ENCODE assay signal across 23 cellular contexts in genomic region chr11:112553340-112553739, GRCh38.
DNase-seq lines count a peak whose midpoint lies in the region; ATAC-seq and TF ChIP-seq lines count a peak whose summit lies in the region.
"Had no signal": no experiment of that assay in that cellular context is flagged by ENCODE, and none has a peak within 500 bp of the region (broad histone marks: within the 10 kb centered on the region; RNA-seq: fewer than 3 reads in every experiment).

No MANE protein-coding gene starts in this region.

- WGBS in SK-N-SH (ENCODE audit: low lambda C conversion rate): 52% methylated on average over 2 of the region's 2 CpGs
- 60% methylated on average over 1 of the region's 2 CpGs; no CpG with 5 or more reads in 1 of the 2 experiments for WGBS in IMR-90 (ENCODE audit: extremely low coverage in 2 of 2, insufficient read length in 1 of 2), 2 experiments

- TF ChIP-seq POLR2A in IMR-90 (IDR thresholded peaks at IDR 0.05; ENCODE audit: low read depth, low read length): no peak

- dilution Hi-C loops in IMR-90 (cut with HindIII; ENCODE audit: low sequenced_read_pairs, unreplicated experiment): no loop called here

- no peak overlapping the region for H3K56ac ChIP-seq in IMR-90 (ENCODE audit: extremely low read depth, insufficient read depth, low read length)

- H3K23ac ChIP-seq in IMR-90 (ENCODE audit: low read depth, low read length): no peak overlapping the region

- H3K4me2 ChIP-seq in SK-N-SH: no peak overlapping the region
- no peak overlapping the region for H3K4me2 ChIP-seq in IMR-90 (ENCODE audit: low read depth, low read length)
- H3K4me2 ChIP-seq: BLaER1 had no signal

- H3K9ac ChIP-seq in SK-N-SH (no peak overlapping the region), IMR-90 (ENCODE audit: low read depth, low read length) (no peak overlapping the region)
- H3K9ac ChIP-seq: BLaER1 had no signal

- H2AK5ac ChIP-seq in IMR-90 (ENCODE audit: low read depth, low read length): no peak overlapping the region

- TF ChIP-seq CTCF in SK-N-SH (IDR thresholded peaks at IDR 0.05) (no peak), IMR-90 (conservative IDR thresholded peaks at IDR 0.05; ENCODE audit: low read depth, low read length) (no peak)

- ATAC-seq in SK-N-SH treated with all-trans-retinoic acid at 6 μM for 48 hours (no peak), IMR-90 (ENCODE audit: low read depth) (no peak), GM21367 (IDR thresholded peaks at IDR 0.05; ENCODE audit: unreplicated experiment) (no peak)
- ATAC-seq: GM12878 had no signal

- no peak overlapping the region for H3K4ac ChIP-seq in IMR-90 (ENCODE audit: low read depth, low read length)

- no peak overlapping the region for H3K27ac ChIP-seq in SK-N-SH (ENCODE audit: low read depth in 2 of 2, low read length in 1 of 2)
- H3K27ac ChIP-seq in IMR-90 (ENCODE audit: insufficient read depth, low read length): no peak overlapping the region
- H3K27ac ChIP-seq: BLaER1 had no signal

- H3K9me2 ChIP-seq in SK-N-SH: no peaks in the 10 kb centered on the region

- no peaks in the 10 kb centered on the region for H3K9me3 ChIP-seq in SK-N-SH
- no peaks in the 10 kb centered on the region for H3K9me3 ChIP-seq in IMR-90 (ENCODE audit: control insufficient read depth, insufficient read depth, low read length)
- no peaks in the 10 kb centered on the region for H3K9me3 ChIP-seq in MG63
- H3K9me3 ChIP-seq: BE2C, BLaER1 had no signal

- H3K9me1 ChIP-seq in IMR-90 (ENCODE audit: insufficient read depth, low read length): no peaks in the 10 kb centered on the region

- in situ Hi-C loops in IMR-90 (cut with MboI; ENCODE audit: low sequenced_read_pairs): no loop called here

- no TSS peak for BruUV-seq in IMR-90 (replicated peaks; lab: Mats Ljungman, UMichigan)

- H3F3A ChIP-seq in SK-N-SH (replicated peaks; ENCODE audit: insufficient read depth): no peaks in the 10 kb centered on the region

- no peak overlapping the region for H4K8ac ChIP-seq in IMR-90 (ENCODE audit: low read depth in 2 of 2, low read length in 2 of 2)

- H3K36me3 ChIP-seq in SK-N-SH (replicated peaks in 1 of 2; ENCODE audit: control insufficient read depth in 1 of 2, insufficient read depth in 2 of 2, low read length in 1 of 2): no peaks in the 10 kb centered on the region
- no peaks in the 10 kb centered on the region for H3K36me3 ChIP-seq in IMR-90 (ENCODE audit: control insufficient read depth, insufficient read depth, low read length)
- no peaks in the 10 kb centered on the region for H3K36me3 ChIP-seq in MG63
- H3K36me3 ChIP-seq: BE2C, BLaER1 had no signal

- H2BK15ac ChIP-seq in IMR-90 (ENCODE audit: low read depth, low read length): no peak overlapping the region

- no peak overlapping the region for H2BK120ac ChIP-seq in IMR-90 (ENCODE audit: low read depth, low read length)

- no peak overlapping the region for H3K14ac ChIP-seq in IMR-90 (replicated peaks; ENCODE audit: low read depth, low read length)

- no peaks in the 10 kb centered on the region for H3K79me1 ChIP-seq in IMR-90 (ENCODE audit: low read depth in 1 of 2, low read length in 2 of 2)

- H3K18ac ChIP-seq in IMR-90 (ENCODE audit: low read depth, low read length): no peak overlapping the region

- H2BK20ac ChIP-seq in IMR-90 (ENCODE audit: low read depth, low read length): no peak overlapping the region

- no peak for TF ChIP-seq EP300 in SK-N-SH (IDR thresholded peaks at IDR 0.05; ENCODE audit: borderline replicate concordance in 1 of 2, low read depth in 1 of 2, low read length in 1 of 2)

- H3K79me2 ChIP-seq in SK-N-SH (ENCODE audit: insufficient read depth): no peaks in the 10 kb centered on the region

- intact Hi-C loops in IMR-90 (cut with micrococcal nuclease): loop anchor here (10.0 kb wide), 1 partner anchor 329 kb away; the partner anchor contains the start of gene PTS

- H4K91ac ChIP-seq in IMR-90 (ENCODE audit: insufficient read depth, low read depth, low read length): no peak overlapping the region

- H3K27me3 ChIP-seq in SK-N-SH (ENCODE audit: insufficient read depth) (no peaks in the 10 kb centered on the region), IMR-90 (ENCODE audit: control insufficient read depth, insufficient read depth, low read length) (peaks cover 10% of the 10 kb centered on the region), MG63 (no peaks in the 10 kb centered on the region)
- H3K27me3 ChIP-seq: BLaER1 had no signal

- no peak overlapping the region for H4K5ac ChIP-seq in IMR-90 (ENCODE audit: low read depth, low read length)

- no peak overlapping the region for H2BK5ac ChIP-seq in IMR-90 (ENCODE audit: low read depth, low read length, poor library complexity, severe bottlenecking)

- H3K4me3 ChIP-seq in SK-N-SH (ENCODE audit: low read depth in 2 of 2, low read length in 1 of 2): no peak overlapping the region
- no peak overlapping the region for H3K4me3 ChIP-seq in IMR-90 (ENCODE audit: insufficient read depth, low read depth, low read length)
- no peak overlapping the region for H3K4me3 ChIP-seq in MG63
- H3K4me3 ChIP-seq: BLaER1, GM12878 had no signal

- no peak overlapping the region for H2AFZ ChIP-seq in SK-N-SH (ENCODE audit: low read depth)
- no peak overlapping the region for H2AFZ ChIP-seq in IMR-90 (replicated peaks; ENCODE audit: low read length, poor library complexity)

- DNase-seq in SK-N-SH (no peak), IMR-90 (no peak), ureter (ENCODE audit: low spot score) (peak; percentile 23), MG63 (no peak)
- DNase-seq: 8988T; ACHN; BE2C; C1 segment of cervical spinal cord; CD4-positive, alpha-beta memory T cell; CD4-positive, CD25-positive, alpha-beta regulatory T cell; CD8-positive, alpha-beta memory T cell; COR-L47; DMS 273 treated with DMSO at 0.1 percent for 48 hours; DMS153; DMS53; DMS79; DND-41; EL; GDM1 had no signal

- H2AK9ac ChIP-seq in IMR-90 (replicated peaks; ENCODE audit: low read depth, low read length, poor library complexity): peak overlapping the region; percentile 65

- H4K20me1 ChIP-seq in SK-N-SH (ENCODE audit: insufficient read depth): no peaks in the 10 kb centered on the region
- no peaks in the 10 kb centered on the region for H4K20me1 ChIP-seq in IMR-90 (ENCODE audit: insufficient read depth, low read length)
- H4K20me1 ChIP-seq: BLaER1 had no signal

- no peaks in the 10 kb centered on the region; a peak in 2 of 4 replicates for H3K4me1 ChIP-seq in SK-N-SH (ENCODE audit: control insufficient read depth in 1 of 2, insufficient read depth in 2 of 2, low read depth in 1 of 2, low read length in 1 of 2)
- no peaks in the 10 kb centered on the region for H3K4me1 ChIP-seq in IMR-90 (ENCODE audit: control insufficient read depth, insufficient read depth, low read length)
- H3K4me1 ChIP-seq: BE2C, BLaER1 had no signal

- POLR2A ChIA-PET in SK-N-SH (lab: Yijun Ruan, JAX) (no interaction called here), IMR-90 (lab: Charles Lee; ENCODE audit: unreplicated experiment) (no interaction called here)

- CTCF ChIA-PET in SK-N-SH (lab: Yijun Ruan, JAX) (interaction anchor here (1.0 to 3.9 kb wide), 5 partner anchors 12 to 207 kb away, joined by 3 to 28 read pairs (median 3); no protein-coding TSS in a partner anchor), IMR-90 (lab: Yijun Ruan, JAX) (no interaction called here)

- TF ChIP-seq RAD21 in SK-N-SH (IDR thresholded peaks at IDR 0.05; ENCODE audit: low read length) (no peak), IMR-90 (IDR thresholded peaks at IDR 0.05; ENCODE audit: low read length) (no peak)

TF ChIP-seq in SK-N-SH, 30 proteins besides CTCF, POLR2A, EP300 and RAD21 (continues in another document):
- TF ChIP-seq GABPA (IDR thresholded peaks at IDR 0.05; ENCODE audit: low read depth): no peak

TF ChIP-seq in SK-N-SH treated with all-trans-retinoic acid at 6 μM for 48 hours, 23 proteins besides CTCF, POLR2A, EP300 and RAD21 (continues in another document):
- TF ChIP-seq POU6F1 (CRISPR knock-in tag; IDR thresholded peaks at IDR 0.05; ENCODE audit: borderline replicate concordance, low read depth) (no peak), OSR1 (CRISPR knock-in tag; IDR thresholded peaks at IDR 0.05) (no peak), RARB (CRISPR knock-in tag; IDR thresholded peaks at IDR 0.05) (no peak), PPARA (CRISPR knock-in tag; IDR thresholded peaks at IDR 0.05; ENCODE audit: borderline replicate concordance) (no peak), ISL1 (CRISPR knock-in tag; IDR thresholded peaks at IDR 0.05) (no peak), GLIS3 (CRISPR knock-in tag; IDR thresholded peaks at IDR 0.05) (no peak)

TF ChIP-seq in IMR-90, 13 proteins besides CTCF, POLR2A, EP300 and RAD21 (continues in another document):
- TF ChIP-seq CHD1 (IDR thresholded peaks at IDR 0.05; ENCODE audit: low read depth, low read length) (no peak), MAZ (IDR thresholded peaks at IDR 0.05; ENCODE audit: borderline replicate concordance, low read depth, low read length) (no peak), NFE2L2 (IDR thresholded peaks at IDR 0.05; ENCODE audit: low read depth, low read length) (no peak), RCOR1 (IDR thresholded peaks at IDR 0.05; ENCODE audit: insufficient replicate concordance, low read length) (no peak), MAFK (IDR thresholded peaks at IDR 0.05; ENCODE audit: low read depth, low read length) (no peak), RFX5 (IDR thresholded peaks at IDR 0.05; ENCODE audit: low read depth, low read length) (no peak), ELK1 (IDR thresholded peaks at IDR 0.05; ENCODE audit: borderline replicate concordance, low read depth, low read length) (no peak), FOS (IDR thresholded peaks at IDR 0.05; ENCODE audit: low read depth, low read length) (no peak), CEBPB (IDR thresholded peaks at IDR 0.05; ENCODE audit: low read depth, low read length) (no peak), MXI1 (IDR thresholded peaks at IDR 0.05; ENCODE audit: borderline replicate concordance, low read depth, low read length) (no peak), SMC3 (IDR thresholded peaks at IDR 0.05; ENCODE audit: low read depth, low read length) (no peak), USF2 (IDR thresholded peaks at IDR 0.05; ENCODE audit: low read depth, low read length) (no peak)
